1 cellular context compared by ENCODE assay signal in genomic region chr15:29687939-29688884, GRCh38.
TF ChIP-seq lines count a peak whose summit lies in the region.

No MANE protein-coding gene starts in this region.

TF ChIP-seq in WTC11, 78 proteins besides CTCF, POLR2A, EP300 and RAD21 (continued from another document):
- TF ChIP-seq ZNF425 (CRISPR knock-in tag; conservative IDR thresholded peaks at IDR 0.05) (no peak), GRHL2 (CRISPR knock-in tag; IDR thresholded peaks at IDR 0.05; ENCODE audit: insufficient replicate concordance, severe bottlenecking) (no peak), ZNF219 (CRISPR knock-in tag; IDR thresholded peaks at IDR 0.05; ENCODE audit: borderline replicate concordance) (no peak), GTF2I (CRISPR knock-in tag; conservative IDR thresholded peaks at IDR 0.05) (no peak), ATF1 (CRISPR knock-in tag; IDR thresholded peaks at IDR 0.05) (no peak), NR1H2 (CRISPR knock-in tag; IDR thresholded peaks at IDR 0.05) (no peak), NR2C2 (CRISPR knock-in tag; IDR thresholded peaks at IDR 0.05) (no peak)
- TF ChIP-seq, protein P1, sequence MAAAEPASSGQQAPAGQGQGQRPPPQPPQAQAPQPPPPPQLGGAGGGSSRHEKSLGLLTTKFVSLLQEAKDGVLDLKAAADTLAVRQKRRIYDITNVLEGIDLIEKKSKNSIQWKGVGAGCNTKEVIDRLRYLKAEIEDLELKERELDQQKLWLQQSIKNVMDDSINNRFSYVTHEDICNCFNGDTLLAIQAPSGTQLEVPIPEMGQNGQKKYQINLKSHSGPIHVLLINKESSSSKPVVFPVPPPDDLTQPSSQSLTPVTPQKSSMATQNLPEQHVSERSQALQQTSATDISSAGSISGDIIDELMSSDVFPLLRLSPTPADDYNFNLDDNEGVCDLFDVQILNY (CRISPR knock-in tag; IDR thresholded peaks at IDR 0.05) = no peak
